Comparison of ENCODE assay signal across 1 cellular context in genomic region chr20:45791668-45792512, GRCh38.
A peak's percentile ranks its signal among the peaks of the same experiment; 100 is the strongest.
TF ChIP-seq lines count a peak whose summit lies in the region.

A gene with protein sequence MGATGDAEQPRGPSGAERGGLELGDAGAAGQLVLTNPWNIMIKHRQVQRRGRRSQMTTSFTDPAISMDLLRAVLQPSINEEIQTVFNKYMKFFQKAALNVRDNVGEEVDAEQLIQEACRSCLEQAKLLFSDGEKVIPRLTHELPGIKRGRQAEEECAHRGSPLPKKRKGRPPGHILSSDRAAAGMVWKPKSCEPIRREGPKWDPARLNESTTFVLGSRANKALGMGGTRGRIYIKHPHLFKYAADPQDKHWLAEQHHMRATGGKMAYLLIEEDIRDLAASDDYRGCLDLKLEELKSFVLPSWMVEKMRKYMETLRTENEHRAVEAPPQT (plus strand): TSS chr20:45791954. CDS start chr20:45792005, 51 bp downstream.
Gene WFDC3, minus strand, starts transcription at chr20:45791883. Its CDS starts 1,908 bp downstream, at chr20:45789975.

TF ChIP-seq in HepG2, 621 proteins besides CTCF, POLR2A, EP300 and RAD21 (continued from another document and continues in another):
- TF ChIP-seq ZNF878 (CRISPR knock-in tag; IDR thresholded peaks at IDR 0.05) (no peak), ZBTB8A (CRISPR knock-in tag; IDR thresholded peaks at IDR 0.05; ENCODE audit: borderline replicate concordance, low read depth) (no peak), EED (CRISPR knock-in tag; IDR thresholded peaks at IDR 0.05) (peak; percentile 87; the same call in 1 of the 2 replicates), ZSCAN9 (CRISPR knock-in tag; IDR thresholded peaks at IDR 0.05; ENCODE audit: borderline replicate concordance) (peak; percentile 73; the same call in 1 of the 2 replicates), IRX3 (CRISPR knock-in tag; IDR thresholded peaks at IDR 0.05; ENCODE audit: borderline replicate concordance, low read depth) (no peak), NFYC (CRISPR knock-in tag; IDR thresholded peaks at IDR 0.05) (peak; percentile 60; the same call in 1 of the 2 replicates), NFKB2 (CRISPR knock-in tag; IDR thresholded peaks at IDR 0.05; ENCODE audit: borderline replicate concordance) (peak; percentile 95; the same call in 1 of the 2 replicates), HDAC2 (CRISPR knock-in tag; IDR thresholded peaks at IDR 0.05) (peak; percentile 96), ZNF235 (CRISPR knock-in tag; IDR thresholded peaks at IDR 0.05; ENCODE audit: borderline replicate concordance) (peak; percentile 99), ZNF605 (CRISPR knock-in tag; IDR thresholded peaks at IDR 0.05) (peak; percentile 97), ZBTB21 (CRISPR knock-in tag; IDR thresholded peaks at IDR 0.05) (peak; percentile 93), ZFP37 (CRISPR knock-in tag; IDR thresholded peaks at IDR 0.05; ENCODE audit: borderline replicate concordance) (no peak; the same call in 1 of the 2 replicates), ZNF782 (CRISPR knock-in tag; IDR thresholded peaks at IDR 0.05; ENCODE audit: borderline replicate concordance) (peak; percentile 74; the same call in 1 of the 2 replicates), TCF7L2 (IDR thresholded peaks at IDR 0.05; ENCODE audit: low read depth, low read length) (no peak), MZF1 (CRISPR knock-in tag; IDR thresholded peaks at IDR 0.05; ENCODE audit: borderline replicate concordance) (0 out of 2 replicates have a peak, but pooled peaks have one; percentile 35), HNRNPH1 (optimal IDR thresholded peaks at IDR 0.05; ENCODE audit: low read depth, low read length) (no peak), RARA (CRISPR knock-in tag; IDR thresholded peaks at IDR 0.05) (peak; percentile 34; the same call in 1 of the 2 replicates), MIER3 (CRISPR knock-in tag; IDR thresholded peaks at IDR 0.05; ENCODE audit: borderline replicate concordance) (peak; percentile 93; the same call in 1 of the 2 replicates), ZNF839 (CRISPR knock-in tag; IDR thresholded peaks at IDR 0.05; ENCODE audit: borderline replicate concordance) (no peak; the same call in none of the 2 replicates), ZNF550 (CRISPR knock-in tag; IDR thresholded peaks at IDR 0.05; ENCODE audit: borderline replicate concordance) (peak; percentile 96; the same call in 1 of the 2 replicates), GPN1 (CRISPR knock-in tag; IDR thresholded peaks at IDR 0.05; ENCODE audit: borderline replicate concordance) (0 out of 2 replicates have a peak, but pooled peaks have one; percentile 84), ZNF256 (CRISPR knock-in tag; conservative IDR thresholded peaks at IDR 0.05) (peak; percentile 92; the same call in 1 of the 2 replicates), ISL2 (CRISPR knock-in tag; IDR thresholded peaks at IDR 0.05) (peak; percentile 91), ETV5 (CRISPR knock-in tag; IDR thresholded peaks at IDR 0.05; ENCODE audit: borderline replicate concordance) (peak; percentile 99), TBP (CRISPR knock-in tag; IDR thresholded peaks at IDR 0.05) (peak; percentile 99), GABPA (IDR thresholded peaks at IDR 0.05; ENCODE audit: low read depth, low read length) (peak; percentile 83), GABPA (CRISPR knock-in tag; IDR thresholded peaks at IDR 0.05; ENCODE audit: low read depth) (peak; percentile 94), CHCHD3 (CRISPR knock-in tag; IDR thresholded peaks at IDR 0.05) (peak; percentile 90; the same call in 1 of the 2 replicates), ZSCAN30 (CRISPR knock-in tag; IDR thresholded peaks at IDR 0.05) (no peak), KLF16 (CRISPR knock-in tag; IDR thresholded peaks at IDR 0.05) (peak; percentile 24 to 93; a peak in 1 of 4 replicates), FOXJ3 (CRISPR knock-in tag; IDR thresholded peaks at IDR 0.05; ENCODE audit: borderline replicate concordance) (peak; percentile 66), SRSF1 (optimal IDR thresholded peaks at IDR 0.05; ENCODE audit: low read depth, low read length) (peak; percentile 96), KMT2A (CRISPR knock-in tag; IDR thresholded peaks at IDR 0.05) (peak; percentile 95), RNF219 (CRISPR knock-in tag; IDR thresholded peaks at IDR 0.05) (no peak), ZBTB38 (CRISPR knock-in tag; IDR thresholded peaks at IDR 0.05) (peak; percentile 93)
- TF ChIP-seq, protein P1, sequence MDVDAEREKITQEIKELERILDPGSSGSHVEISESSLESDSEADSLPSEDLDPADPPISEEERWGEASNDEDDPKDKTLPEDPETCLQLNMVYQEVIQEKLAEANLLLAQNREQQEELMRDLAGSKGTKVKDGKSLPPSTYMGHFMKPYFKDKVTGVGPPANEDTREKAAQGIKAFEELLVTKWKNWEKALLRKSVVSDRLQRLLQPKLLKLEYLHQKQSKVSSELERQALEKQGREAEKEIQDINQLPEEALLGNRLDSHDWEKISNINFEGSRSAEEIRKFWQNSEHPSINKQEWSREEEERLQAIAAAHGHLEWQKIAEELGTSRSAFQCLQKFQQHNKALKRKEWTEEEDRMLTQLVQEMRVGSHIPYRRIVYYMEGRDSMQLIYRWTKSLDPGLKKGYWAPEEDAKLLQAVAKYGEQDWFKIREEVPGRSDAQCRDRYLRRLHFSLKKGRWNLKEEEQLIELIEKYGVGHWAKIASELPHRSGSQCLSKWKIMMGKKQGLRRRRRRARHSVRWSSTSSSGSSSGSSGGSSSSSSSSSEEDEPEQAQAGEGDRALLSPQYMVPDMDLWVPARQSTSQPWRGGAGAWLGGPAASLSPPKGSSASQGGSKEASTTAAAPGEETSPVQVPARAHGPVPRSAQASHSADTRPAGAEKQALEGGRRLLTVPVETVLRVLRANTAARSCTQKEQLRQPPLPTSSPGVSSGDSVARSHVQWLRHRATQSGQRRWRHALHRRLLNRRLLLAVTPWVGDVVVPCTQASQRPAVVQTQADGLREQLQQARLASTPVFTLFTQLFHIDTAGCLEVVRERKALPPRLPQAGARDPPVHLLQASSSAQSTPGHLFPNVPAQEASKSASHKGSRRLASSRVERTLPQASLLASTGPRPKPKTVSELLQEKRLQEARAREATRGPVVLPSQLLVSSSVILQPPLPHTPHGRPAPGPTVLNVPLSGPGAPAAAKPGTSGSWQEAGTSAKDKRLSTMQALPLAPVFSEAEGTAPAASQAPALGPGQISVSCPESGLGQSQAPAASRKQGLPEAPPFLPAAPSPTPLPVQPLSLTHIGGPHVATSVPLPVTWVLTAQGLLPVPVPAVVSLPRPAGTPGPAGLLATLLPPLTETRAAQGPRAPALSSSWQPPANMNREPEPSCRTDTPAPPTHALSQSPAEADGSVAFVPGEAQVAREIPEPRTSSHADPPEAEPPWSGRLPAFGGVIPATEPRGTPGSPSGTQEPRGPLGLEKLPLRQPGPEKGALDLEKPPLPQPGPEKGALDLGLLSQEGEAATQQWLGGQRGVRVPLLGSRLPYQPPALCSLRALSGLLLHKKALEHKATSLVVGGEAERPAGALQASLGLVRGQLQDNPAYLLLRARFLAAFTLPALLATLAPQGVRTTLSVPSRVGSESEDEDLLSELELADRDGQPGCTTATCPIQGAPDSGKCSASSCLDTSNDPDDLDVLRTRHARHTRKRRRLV (CRISPR knock-in tag; IDR thresholded peaks at IDR 0.05), result peak; percentile 53; the same call in 1 of the 2 replicates
- TF ChIP-seq, protein P2, sequence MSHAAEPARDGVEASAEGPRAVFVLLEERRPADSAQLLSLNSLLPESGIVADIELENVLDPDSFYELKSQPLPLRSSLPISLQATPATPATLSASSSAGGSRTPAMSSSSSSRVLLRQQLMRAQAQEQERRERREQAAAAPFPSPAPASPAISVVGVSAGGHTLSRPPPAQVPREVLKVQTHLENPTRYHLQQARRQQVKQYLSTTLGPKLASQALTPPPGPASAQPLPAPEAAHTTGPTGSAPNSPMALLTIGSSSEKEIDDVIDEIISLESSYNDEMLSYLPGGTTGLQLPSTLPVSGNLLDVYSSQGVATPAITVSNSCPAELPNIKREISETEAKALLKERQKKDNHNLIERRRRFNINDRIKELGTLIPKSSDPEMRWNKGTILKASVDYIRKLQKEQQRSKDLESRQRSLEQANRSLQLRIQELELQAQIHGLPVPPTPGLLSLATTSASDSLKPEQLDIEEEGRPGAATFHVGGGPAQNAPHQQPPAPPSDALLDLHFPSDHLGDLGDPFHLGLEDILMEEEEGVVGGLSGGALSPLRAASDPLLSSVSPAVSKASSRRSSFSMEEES (CRISPR knock-in tag; IDR thresholded peaks at IDR 0.05), result peak; percentile 65; the same call in 1 of the 2 replicates
- TF ChIP-seq, protein P3, sequence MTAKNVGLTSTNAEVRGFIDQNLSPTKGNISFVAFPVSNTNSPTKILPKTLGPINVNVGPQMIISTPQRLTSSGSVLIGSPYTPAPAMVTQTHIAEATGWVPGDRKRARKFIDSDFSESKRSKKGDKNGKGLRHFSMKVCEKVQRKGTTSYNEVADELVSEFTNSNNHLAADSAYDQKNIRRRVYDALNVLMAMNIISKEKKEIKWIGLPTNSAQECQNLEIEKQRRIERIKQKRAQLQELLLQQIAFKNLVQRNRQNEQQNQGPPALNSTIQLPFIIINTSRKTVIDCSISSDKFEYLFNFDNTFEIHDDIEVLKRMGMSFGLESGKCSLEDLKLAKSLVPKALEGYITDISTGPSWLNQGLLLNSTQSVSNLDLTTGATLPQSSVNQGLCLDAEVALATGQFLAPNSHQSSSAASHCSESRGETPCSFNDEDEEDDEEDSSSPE (CRISPR knock-in tag; IDR thresholded peaks at IDR 0.05), result peak; percentile 88
- TF ChIP-seq, protein P4, sequence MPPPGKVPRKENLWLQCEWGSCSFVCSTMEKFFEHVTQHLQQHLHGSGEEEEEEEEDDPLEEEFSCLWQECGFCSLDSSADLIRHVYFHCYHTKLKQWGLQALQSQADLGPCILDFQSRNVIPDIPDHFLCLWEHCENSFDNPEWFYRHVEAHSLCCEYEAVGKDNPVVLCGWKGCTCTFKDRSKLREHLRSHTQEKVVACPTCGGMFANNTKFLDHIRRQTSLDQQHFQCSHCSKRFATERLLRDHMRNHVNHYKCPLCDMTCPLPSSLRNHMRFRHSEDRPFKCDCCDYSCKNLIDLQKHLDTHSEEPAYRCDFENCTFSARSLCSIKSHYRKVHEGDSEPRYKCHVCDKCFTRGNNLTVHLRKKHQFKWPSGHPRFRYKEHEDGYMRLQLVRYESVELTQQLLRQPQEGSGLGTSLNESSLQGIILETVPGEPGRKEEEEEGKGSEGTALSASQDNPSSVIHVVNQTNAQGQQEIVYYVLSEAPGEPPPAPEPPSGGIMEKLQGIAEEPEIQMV (CRISPR knock-in tag; IDR thresholded peaks at IDR 0.05; ENCODE audit: low read depth), result peak; percentile 87; the same call in 1 of the 2 replicates
- TF ChIP-seq, protein P5, sequence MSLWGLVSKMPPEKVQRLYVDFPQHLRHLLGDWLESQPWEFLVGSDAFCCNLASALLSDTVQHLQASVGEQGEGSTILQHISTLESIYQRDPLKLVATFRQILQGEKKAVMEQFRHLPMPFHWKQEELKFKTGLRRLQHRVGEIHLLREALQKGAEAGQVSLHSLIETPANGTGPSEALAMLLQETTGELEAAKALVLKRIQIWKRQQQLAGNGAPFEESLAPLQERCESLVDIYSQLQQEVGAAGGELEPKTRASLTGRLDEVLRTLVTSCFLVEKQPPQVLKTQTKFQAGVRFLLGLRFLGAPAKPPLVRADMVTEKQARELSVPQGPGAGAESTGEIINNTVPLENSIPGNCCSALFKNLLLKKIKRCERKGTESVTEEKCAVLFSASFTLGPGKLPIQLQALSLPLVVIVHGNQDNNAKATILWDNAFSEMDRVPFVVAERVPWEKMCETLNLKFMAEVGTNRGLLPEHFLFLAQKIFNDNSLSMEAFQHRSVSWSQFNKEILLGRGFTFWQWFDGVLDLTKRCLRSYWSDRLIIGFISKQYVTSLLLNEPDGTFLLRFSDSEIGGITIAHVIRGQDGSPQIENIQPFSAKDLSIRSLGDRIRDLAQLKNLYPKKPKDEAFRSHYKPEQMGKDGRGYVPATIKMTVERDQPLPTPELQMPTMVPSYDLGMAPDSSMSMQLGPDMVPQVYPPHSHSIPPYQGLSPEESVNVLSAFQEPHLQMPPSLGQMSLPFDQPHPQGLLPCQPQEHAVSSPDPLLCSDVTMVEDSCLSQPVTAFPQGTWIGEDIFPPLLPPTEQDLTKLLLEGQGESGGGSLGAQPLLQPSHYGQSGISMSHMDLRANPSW (CRISPR knock-in tag; IDR thresholded peaks at IDR 0.05; ENCODE audit: borderline replicate concordance), result no peak; the same call in 1 of the 2 replicates
- TF ChIP-seq, protein P6, sequence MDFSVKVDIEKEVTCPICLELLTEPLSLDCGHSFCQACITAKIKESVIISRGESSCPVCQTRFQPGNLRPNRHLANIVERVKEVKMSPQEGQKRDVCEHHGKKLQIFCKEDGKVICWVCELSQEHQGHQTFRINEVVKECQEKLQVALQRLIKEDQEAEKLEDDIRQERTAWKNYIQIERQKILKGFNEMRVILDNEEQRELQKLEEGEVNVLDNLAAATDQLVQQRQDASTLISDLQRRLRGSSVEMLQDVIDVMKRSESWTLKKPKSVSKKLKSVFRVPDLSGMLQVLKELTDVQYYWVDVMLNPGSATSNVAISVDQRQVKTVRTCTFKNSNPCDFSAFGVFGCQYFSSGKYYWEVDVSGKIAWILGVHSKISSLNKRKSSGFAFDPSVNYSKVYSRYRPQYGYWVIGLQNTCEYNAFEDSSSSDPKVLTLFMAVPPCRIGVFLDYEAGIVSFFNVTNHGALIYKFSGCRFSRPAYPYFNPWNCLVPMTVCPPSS (IDR thresholded peaks at IDR 0.05), result no peak
